9 cellular contexts compared by ENCODE assay signal in genomic region chr19:11096210-11096841, GRCh38. TPM values are rescaled to one million over a fixed set of nuclear protein-coding genes. Genes with fewer than 3 reads are reported as not detected.
A peak's percentile ranks its signal among the peaks of the same experiment; 100 is the strongest.
DNase-seq lines count a peak whose midpoint lies in the region; ATAC-seq and TF ChIP-seq lines count a peak whose summit lies in the region.
"Had no signal": no experiment of that assay in that cellular context is flagged by ENCODE, and none has a peak within 500 bp of the region (broad histone marks: within the 10 kb centered on the region; RNA-seq: fewer than 3 reads in every experiment).

No MANE protein-coding gene starts in this region.

- no peak for DNase-seq in activated CD4-positive, CD25-positive, alpha-beta regulatory T cell (lab: John Stamatoyannopoulos, UW)
- peak; percentile 51 to 59 for DNase-seq in activated T-cell treated with anti-CD3 and anti-CD28 coated beads, Interleukin-2, amount 50 U/mL, for 72 hours
- DNase-seq in foreskin keratinocyte (no peak), spleen (no peak), BE2C (no peak)

- H3K27me3 Mint-ChIP-seq in activated T-cell treated with anti-CD3 and anti-CD28 coated beads, Interleukin-2, amount 50 U/mL, for 72 hours (ENCODE audit: low read depth), result no peaks in the 10 kb centered on the region

- peak overlapping the region; percentile 73 to 85 for H3K4me3 Mint-ChIP-seq in activated T-cell treated with anti-CD3 and anti-CD28 coated beads, Interleukin-2, amount 50 U/mL, for 72 hours

- H3K27ac Mint-ChIP-seq in activated T-cell treated with anti-CD3 and anti-CD28 coated beads, Interleukin-2, amount 50 U/mL, for 72 hours, result peak overlapping the region; percentile 95

- peaks cover 64% of the 10 kb centered on the region for H3K4me1 Mint-ChIP-seq in activated T-cell treated with anti-CD3 and anti-CD28 coated beads, Interleukin-2, amount 50 U/mL, for 72 hours (ENCODE audit: low read depth)

- TF ChIP-seq CTCF in foreskin keratinocyte (conservative IDR thresholded peaks at IDR 0.05) (no peak), spleen (IDR thresholded peaks at IDR 0.05 in 8 of 11, conservative IDR thresholded peaks at IDR 0.05 in 3 of 11) (no peak), BE2C (IDR thresholded peaks at IDR 0.05; ENCODE audit: low read depth, low read length) (no peak)

- H3K9me3 ChIP-seq in spleen (peaks cover 0 to 21% (median 6%) of the 10 kb centered on the region in 8 donors), BE2C (no peaks in the 10 kb centered on the region)

- intact Hi-C loops in spleen (cut with DNase I; ENCODE audit: low total_unique reads), result no loop called here

- H3K36me3 ChIP-seq in spleen, result peaks cover 0 to 34% (median 10%) of the 10 kb centered on the region in 6 donors
- peaks cover 89% of the 10 kb centered on the region for H3K36me3 ChIP-seq in BE2C

- ATAC-seq in activated CD4-positive, CD25-positive, alpha-beta regulatory T cell treated with anti-CD3 and anti-CD28 coated beads, Interleukin-2, amount 50 U/mL, for 24 hours, result peak; percentile 58 to 60
- peak; percentile 55 for ATAC-seq in HG03439 (IDR thresholded peaks at IDR 0.05; ENCODE audit: unreplicated experiment)
- peak; percentile 52 to 64 for ATAC-seq in activated T-cell treated with anti-CD3 and anti-CD28 coated beads, Interleukin-2, amount 50 U/mL, for 72 hours (replicated peaks in 1 of 2)
- no peak for ATAC-seq in foreskin keratinocyte
- no peak for ATAC-seq in GM19351 (IDR thresholded peaks at IDR 0.05; ENCODE audit: unreplicated experiment)

- H3K9me3 Mint-ChIP-seq in activated T-cell treated with anti-CD3 and anti-CD28 coated beads, Interleukin-2, amount 50 U/mL, for 72 hours, result peaks cover 0 to 2% of the 10 kb centered on the region in 2 donors

- H3K27me3 ChIP-seq in foreskin keratinocyte, result no peaks in the 10 kb centered on the region
- H3K27me3 ChIP-seq in spleen (replicated peaks in 1 of 7), result peaks cover 0 to 9% (median 0%) of the 10 kb centered on the region in 7 donors
- H3K27me3 ChIP-seq in BE2C, result no peaks in the 10 kb centered on the region

- 43 to 63% (median 46%) methylated on average over 10 of the region's 10 CpGs for WGBS in spleen, 5 donors

- TF ChIP-seq POLR2A in spleen (IDR thresholded peaks at IDR 0.05), result no peak

- peaks cover 10 to 41% of the 10 kb centered on the region in 2 donors for H3K36me3 Mint-ChIP-seq in activated T-cell treated with anti-CD3 and anti-CD28 coated beads, Interleukin-2, amount 50 U/mL, for 72 hours (ENCODE audit: insufficient read depth in 2 of 2)

- H3K4me3 ChIP-seq in spleen, result peak overlapping the region in 1 of 8 donors; percentile 27
- H3K4me3 ChIP-seq in BE2C (ENCODE audit: low read depth, low read length), result no peak overlapping the region

- H3K27ac ChIP-seq in foreskin keratinocyte (peak overlapping the region; percentile 52), spleen (peak overlapping the region; percentile 76 to 99 (median 89))
- H3K27ac ChIP-seq: C4-2B had no signal

- H3K4me1 ChIP-seq in foreskin keratinocyte (peaks cover 35% of the 10 kb centered on the region), spleen (peaks cover 38 to 81% (median 64%) of the 10 kb centered on the region in 6 donors), BE2C (peaks cover 6% of the 10 kb centered on the region)

RNA-seq across cellular contexts. Expression of gene LDLR, which starts 7.1 kb away (rescaled TPM):
- total RNA-seq in activated T-cell treated with anti-CD3 and anti-CD28 coated beads, Interleukin-2, amount 50 U/mL, for 72 hours, result 10 to 100 TPM; 23.3 to 31.0 TPM
- total RNA-seq in foreskin keratinocyte (319 and 330 TPM in 2 replicates), spleen (100 to 1,000 TPM in 1 of 7 donors, 10 to 100 TPM in 6; 17.9 to 117 (median 49.0) TPM)
- polyA plus RNA-seq in foreskin keratinocyte (150 and 170 TPM in 2 replicates), spleen (10 to 100 TPM in 1 of 3 donors, 1 to 10 TPM in 2; 7.0 to 15.7 (median 7.8) TPM)
- polyA plus RNA-seq in BE2C (2012; ENCODE audit: insufficient read depth, insufficient read length, low read depth), result 12.4 TPM

RNA-seq across cellular contexts. Expression of gene SPC24, which starts 59.3 kb away (rescaled TPM):
- total RNA-seq in activated T-cell treated with anti-CD3 and anti-CD28 coated beads, Interleukin-2, amount 50 U/mL, for 72 hours, result 10 to 100 TPM; 43.6 to 46.8 TPM
- total RNA-seq in foreskin keratinocyte (29.4 and 43.8 TPM in 2 replicates), spleen (1 to 10 TPM; 2.0 to 9.7 (median 3.6) TPM)
- polyA plus RNA-seq in foreskin keratinocyte (23.0 and 27.9 TPM in 2 replicates), spleen (1 to 10 TPM; 1.7 to 4.4 (median 3.9) TPM)
- 8.6 TPM for polyA plus RNA-seq in BE2C (2012; ENCODE audit: insufficient read depth, insufficient read length, low read depth)

Comparison
In these comparisons a context has a peak if more than half of its experiments do, and no peak if none do; other contexts are left out.
1. ATAC-seq: peak in activated CD4-positive, CD25-positive, alpha-beta regulatory T cell treated with anti-CD3 and anti-CD28 coated beads, Interleukin-2, amount 50 U/mL, for 24 hours (2 of 2), HG03439 (single experiment) and activated T-cell treated with anti-CD3 and anti-CD28 coated beads, Interleukin-2, amount 50 U/mL, for 72 hours (2 of 2); none in foreskin keratinocyte (single experiment) and GM19351 (single experiment).
2. DNase-seq: peak in activated T-cell treated with anti-CD3 and anti-CD28 coated beads, Interleukin-2, amount 50 U/mL, for 72 hours (2 of 2); none in activated CD4-positive, CD25-positive, alpha-beta regulatory T cell (0 of 4), foreskin keratinocyte (0 of 2), spleen (single experiment) and BE2C (single experiment).